ENCODE assay signal across 11 cellular contexts in genomic region chr7:101433688-101434087, GRCh38.
"Had no signal": no experiment of that assay in that cellular context is flagged by ENCODE, and none has a peak within 500 bp of the region (broad histone marks: within the 10 kb centered on the region; RNA-seq: fewer than 3 reads in every experiment).

No MANE protein-coding gene starts in this region.

- H3K27ac ChIP-seq: GM23248 had no signal

- H3K4me1 ChIP-seq: HAP-1 had no signal

- H3K36me3 ChIP-seq: HAP-1 had no signal

- H3K9me3 Mint-ChIP-seq: GM23338, H9, HFFc6 had no signal

- H3K4me3 Mint-ChIP-seq: GM23338, H9, HFFc6 had no signal

- H3K9me3 ChIP-seq: HAP-1 had no signal

- H3K9ac ChIP-seq: GM23248 had no signal

- ATAC-seq: GM23338, HCT116 had no signal

- H3K27ac Mint-ChIP-seq: GM23338, HFFc6 had no signal

- DNase-seq: GM23248, GOT3, H7, H9, HCEC 1CT, HFFc6 had no signal

- H3K4me3 ChIP-seq: GM23248, GM23338, HAP-1 had no signal

- FAIRE-seq: H1, H54 had no signal
